Comparison of ENCODE assay signal across 1 cellular context in genomic region chr7:5827755-5828154, GRCh38.
TF ChIP-seq lines count a peak whose summit lies in the region.

No MANE protein-coding gene starts in this region.

TF ChIP-seq in GM12878, 131 proteins besides CTCF, POLR2A, EP300 and RAD21:
- no peak for TF ChIP-seq FOXK2 (IDR thresholded peaks at IDR 0.05)
- TF ChIP-seq SMC3 (IDR thresholded peaks at IDR 0.05; ENCODE audit: borderline replicate concordance, low read length): peak; percentile 27; the same call in 1 of the 2 replicates
